Comparison of ENCODE assay signal across 16 cellular contexts in the genomic region with DNA sequence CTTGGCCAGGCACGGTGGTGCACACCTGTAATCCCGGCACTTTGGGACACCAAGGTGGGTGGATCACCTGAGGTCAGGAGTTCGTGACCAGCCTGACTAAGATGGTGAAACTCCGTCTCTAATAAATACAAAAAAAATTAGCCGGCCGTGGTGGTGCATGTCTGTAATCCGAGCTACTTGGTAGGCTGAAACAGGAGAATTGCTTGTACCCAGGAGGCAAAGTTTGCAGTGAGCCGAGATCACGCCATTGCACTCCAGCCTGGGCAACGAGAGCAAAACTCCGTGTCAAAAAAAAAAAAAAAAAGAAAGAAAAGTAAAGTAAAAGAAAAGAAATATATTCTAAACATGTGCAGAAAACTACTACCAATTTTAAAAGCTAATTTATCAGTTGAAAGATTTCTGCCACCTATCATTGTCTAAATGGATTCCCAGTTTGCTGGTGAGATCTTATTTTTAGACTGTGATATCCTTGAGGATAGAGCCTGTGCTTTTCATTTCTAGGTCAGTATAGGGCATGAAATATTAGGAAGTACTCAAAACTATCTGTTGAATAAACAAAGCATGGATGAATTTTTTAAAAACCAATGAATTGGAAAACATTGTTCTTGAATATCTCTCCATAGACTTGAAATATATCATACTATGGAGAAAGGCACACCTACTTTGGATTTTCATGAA.
DNase-seq lines count a peak whose midpoint lies in the region; ATAC-seq and TF ChIP-seq lines count a peak whose summit lies in the region.
"Had no signal": no experiment of that assay in that cellular context is flagged by ENCODE, and none has a peak within 500 bp of the region (broad histone marks: within the 10 kb centered on the region; RNA-seq: fewer than 3 reads in every experiment).

No MANE protein-coding gene starts in this region.

- ATAC-seq in heart left ventricle = no peak
- no peak for ATAC-seq in RWPE2 (ENCODE audit: low read depth)
- peak; percentile 56 to 81 (median 74) for ATAC-seq in psoas muscle
- no peak for ATAC-seq in stimulated activated naive CD8-positive, alpha-beta T cell treated with anti-CD3 and anti-CD28 coated beads, Interleukin-15, Interleukin-2, amounts not matched to agents 100 U/mL and 50 U/mL, for 24 hours
- ATAC-seq: CD8-positive, alpha-beta T cell had no signal

- H3K27ac ChIP-seq in left ventricle myocardium inferior (replicated peaks) (peak overlapping the region; percentile 15), heart left ventricle (peak overlapping the region in 2 of 12 donors; percentile 19 to 21), RWPE2 (ENCODE audit: poor library complexity, severe bottlenecking) (peak overlapping the region; percentile 4), psoas muscle (peak overlapping the region; percentile 42)
- H3K27ac ChIP-seq: BLaER1, C4-2B had no signal

- intact Hi-C loops in left ventricle myocardium inferior (cut with micrococcal nuclease) (no loop called here), heart left ventricle (cut with DNase I) (no loop called here), psoas muscle (cut with DNase I) (no loop called here)

- no peak for TF ChIP-seq CTCF in left ventricle myocardium inferior (IDR thresholded peaks at IDR 0.05; ENCODE audit: borderline replicate concordance)
- no peak for TF ChIP-seq CTCF in heart left ventricle (IDR thresholded peaks at IDR 0.05)
- no peak for TF ChIP-seq CTCF in RWPE2 (IDR thresholded peaks at IDR 0.05; ENCODE audit: poor library complexity, severe bottlenecking)
- TF ChIP-seq CTCF in psoas muscle (IDR thresholded peaks at IDR 0.05) = no peak

- peaks cover 1% of the 10 kb centered on the region for H3K36me3 ChIP-seq in left ventricle myocardium inferior
- H3K36me3 ChIP-seq in heart left ventricle = peaks cover 0 to 15% (median 0%) of the 10 kb centered on the region in 9 donors
- peaks cover 27% of the 10 kb centered on the region for H3K36me3 ChIP-seq in RWPE2 (ENCODE audit: low read depth)
- H3K36me3 ChIP-seq in psoas muscle (ENCODE audit: insufficient read depth in 1 of 2, low read depth in 1 of 2) = no peaks in the 10 kb centered on the region
- H3K36me3 ChIP-seq: BLaER1, HAP-1 had no signal

- no peak overlapping the region for H3K4me3 ChIP-seq in left ventricle myocardium inferior
- no peak overlapping the region for H3K4me3 ChIP-seq in heart left ventricle
- no peak overlapping the region for H3K4me3 ChIP-seq in RWPE2 (ENCODE audit: severe bottlenecking)
- H3K4me3 ChIP-seq in psoas muscle = peak overlapping the region; percentile 53
- H3K4me3 ChIP-seq: BLaER1, HAP-1 had no signal

- H3K27me3 ChIP-seq in left ventricle myocardium inferior (ENCODE audit: low read depth) (no peaks in the 10 kb centered on the region), heart left ventricle (no peaks in the 10 kb centered on the region), RWPE2 (ENCODE audit: insufficient read depth, poor library complexity, severe bottlenecking) (no peaks in the 10 kb centered on the region), psoas muscle (ENCODE audit: insufficient read depth in 3 of 3, low read length in 2 of 3) (no peaks in the 10 kb centered on the region)
- H3K27me3 ChIP-seq: BLaER1 had no signal

- DNase-seq in left ventricle myocardium inferior (no peak), heart left ventricle (no peak), RWPE2 (ENCODE audit: low spot score) (no peak), psoas muscle (no peak), T-helper 2 cell (no peak)
- no peak for DNase-seq in stimulated activated naive CD8-positive, alpha-beta T cell treated with anti-CD3 and anti-CD28 coated beads, Interleukin-15, Interleukin-2, amounts not matched to agents 100 U/mL and 50 U/mL, for 24 hours
- DNase-seq: Caco-2; CD4-positive, CD25-positive, alpha-beta regulatory T cell; CD8-positive, alpha-beta T cell; DMS153; DND-41; GOT3; HFFc6 had no signal

- peaks cover 74% of the 10 kb centered on the region for H3K4me1 ChIP-seq in left ventricle myocardium inferior
- peaks cover 0 to 57% (median 21%) of the 10 kb centered on the region in 12 donors for H3K4me1 ChIP-seq in heart left ventricle
- H3K4me1 ChIP-seq in RWPE2 (ENCODE audit: insufficient read depth, poor library complexity, severe bottlenecking) = peaks cover 16% of the 10 kb centered on the region
- peaks cover 24% of the 10 kb centered on the region for H3K4me1 ChIP-seq in psoas muscle
- H3K4me1 ChIP-seq: BLaER1, Caco-2 had no signal

- WGBS in heart left ventricle, 4 donors = 75 to 91% (median 84%) methylated on average over 11 of the region's 11 CpGs
- 22 to 47% (median 37%) methylated on average over 11 of the region's 11 CpGs for WGBS in psoas muscle, 3 donors

- no peak for TF ChIP-seq POLR2A in heart left ventricle (IDR thresholded peaks at IDR 0.05)

- H3K9me3 ChIP-seq in left ventricle myocardium inferior (replicated peaks) (no peaks in the 10 kb centered on the region), heart left ventricle (no peaks in the 10 kb centered on the region), RWPE2 (ENCODE audit: severe bottlenecking) (no peaks in the 10 kb centered on the region), psoas muscle (no peaks in the 10 kb centered on the region)
- H3K9me3 ChIP-seq: BLaER1, Caco-2, HAP-1 had no signal

Comparison
In these comparisons a context has a peak if more than half of its experiments do, and no peak if none do; other contexts are left out.
1. ATAC-seq: peak in psoas muscle (4 of 4); none in heart left ventricle (0 of 4), RWPE2 (single experiment) and stimulated activated naive CD8-positive, alpha-beta T cell treated with anti-CD3 and anti-CD28 coated beads, Interleukin-15, Interleukin-2, amounts not matched to agents 100 U/mL and 50 U/mL, for 24 hours (single experiment).